ENCODE assay signal across 20 cellular contexts in the genomic region with DNA sequence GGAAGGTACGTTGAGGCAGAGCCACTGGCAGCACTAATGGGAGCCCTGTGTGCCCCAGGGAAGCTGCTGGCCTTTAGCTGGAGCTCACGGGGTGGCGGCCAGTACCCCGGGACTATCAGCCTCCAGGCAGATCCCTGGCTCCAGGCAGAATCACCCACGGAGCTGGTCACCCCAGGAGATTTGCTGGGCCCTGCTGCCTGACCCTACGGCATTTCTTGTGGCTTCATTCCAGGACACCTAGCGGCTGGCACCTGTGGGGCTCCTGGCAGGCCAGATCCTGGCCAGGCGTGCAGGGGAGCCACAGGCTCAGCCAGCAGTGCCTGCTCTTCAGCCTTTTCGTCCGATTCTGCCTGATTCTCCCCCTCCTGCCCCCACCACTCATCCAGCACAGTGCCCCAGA. TPM values are rescaled to one million over a fixed set of nuclear protein-coding genes. Genes with fewer than 3 reads are reported as not detected.
A peak's percentile ranks its signal among the peaks of the same experiment; 100 is the strongest.
DNase-seq lines count a peak whose midpoint lies in the region; ATAC-seq and TF ChIP-seq lines count a peak whose summit lies in the region.
"Had no signal": no experiment of that assay in that cellular context is flagged by ENCODE, and none has a peak within 500 bp of the region (broad histone marks: within the 10 kb centered on the region; RNA-seq: fewer than 3 reads in every experiment).

No MANE protein-coding gene starts in this region.

- peak overlapping the region; percentile 79 for H3K27ac ChIP-seq in cardiac muscle cell
- H3K27ac ChIP-seq: lower lobe of right lung, right atrium auricular region had no signal

- H3K27me3 Mint-ChIP-seq in activated naive CD8-positive, alpha-beta T cell treated with anti-CD3 and anti-CD28 coated beads, Interleukin-2, amount 10 ng/mL, durations not matched to agents 7 days and 5 days = peaks cover 56% of the 10 kb centered on the region
- H3K27me3 Mint-ChIP-seq in type B pancreatic cell = no peaks in the 10 kb centered on the region

- DNase-seq in cardiac muscle cell (ENCODE audit: low read depth in 1 of 2, low spot score in 1 of 2) = no peak
- DNase-seq in left cardiac atrium = no peak
- DNase-seq in activated naive CD8-positive, alpha-beta T cell treated with anti-CD3 and anti-CD28 coated beads, Interleukin-2, amount 10 ng/mL, durations not matched to agents 7 days and 5 days = no peak
- peak; percentile 55 for DNase-seq in kidney tubule cell (ENCODE audit: low spot score)
- DNase-seq in type B pancreatic cell (ENCODE audit: extremely low spot score, unreplicated experiment) = no peak
- no peak for DNase-seq in medulla oblongata (ENCODE audit: extremely low spot score)
- DNase-seq in NCI-H1092 treated with DMSO at 0.1 percent for 48 hours (lab: John Stamatoyannopoulos, UW) = no peak
- DNase-seq in NOMO-1 treated with dmso at 0.1 percent for 144 hours (lab: John Stamatoyannopoulos, UW; ENCODE audit: unreplicated experiment) = no peak
- DNase-seq: NCI-H1694 treated with DMSO at 0.1 percent for 48 hours, NCI-H446, T1000 had no signal

- no peaks in the 10 kb centered on the region for H3K9me3 ChIP-seq in cardiac muscle cell (ENCODE audit: low read depth)
- H3K9me3 ChIP-seq: lower lobe of right lung, right atrium auricular region, SJSA1 had no signal

- H3K36me3 ChIP-seq in cardiac muscle cell = no peaks in the 10 kb centered on the region
- H3K36me3 ChIP-seq: lower lobe of right lung, right atrium auricular region, SJSA1 had no signal

- no peak for ATAC-seq in left cardiac atrium
- ATAC-seq in activated naive CD8-positive, alpha-beta T cell treated with anti-CD3 and anti-CD28 coated beads, Interleukin-2, amount 10 ng/mL, durations not matched to agents 7 days and 5 days (ENCODE audit: low read depth) = no peak
- ATAC-seq: HCT116 had no signal

- H3K4me3 ChIP-seq in cardiac muscle cell = no peak overlapping the region
- H3K4me3 ChIP-seq: lower lobe of right lung, right atrium auricular region, SJSA1 had no signal

- POLR2A ChIA-PET in activated naive CD8-positive, alpha-beta T cell treated with anti-CD3 and anti-CD28 coated beads, Interleukin-2, amount 10 ng/mL, durations not matched to agents 7 days and 5 days (lab: Charles Lee) = interaction anchor here (1.3 to 1.4 kb wide), 2 partner anchors 11 to 17 kb away, joined by 5 to 11 read pairs; no protein-coding TSS in a partner anchor

- TF ChIP-seq CTCF in cardiac muscle cell (IDR thresholded peaks at IDR 0.05; ENCODE audit: low read depth, low read length) (no peak), type B pancreatic cell (conservative IDR thresholded peaks at IDR 0.05) (no peak)

- H3K36me3 Mint-ChIP-seq in activated naive CD8-positive, alpha-beta T cell treated with anti-CD3 and anti-CD28 coated beads, Interleukin-2, amount 10 ng/mL, durations not matched to agents 7 days and 5 days = no peaks in the 10 kb centered on the region
- H3K36me3 Mint-ChIP-seq in type B pancreatic cell = no peaks in the 10 kb centered on the region
- H3K36me3 Mint-ChIP-seq: CD4-positive, alpha-beta memory T cell had no signal

- peak overlapping the region; percentile 58 for H3K4me3 Mint-ChIP-seq in activated naive CD8-positive, alpha-beta T cell treated with anti-CD3 and anti-CD28 coated beads, Interleukin-2, amount 10 ng/mL, durations not matched to agents 7 days and 5 days
- no peak overlapping the region for H3K4me3 Mint-ChIP-seq in type B pancreatic cell
- H3K4me3 Mint-ChIP-seq: dendritic cell treated with granulocyte-macrophage colony-stimulating factor and Interleukin-4, amounts not matched to agents 40 ng/mL and 50 ng/mL, for 4 days had no signal

- no peak overlapping the region for H3K27ac Mint-ChIP-seq in activated naive CD8-positive, alpha-beta T cell treated with anti-CD3 and anti-CD28 coated beads, Interleukin-2, amount 10 ng/mL, durations not matched to agents 7 days and 5 days
- H3K27ac Mint-ChIP-seq in type B pancreatic cell = peak overlapping the region; percentile 67
- H3K27ac Mint-ChIP-seq: dendritic cell treated with granulocyte-macrophage colony-stimulating factor and Interleukin-4, amounts not matched to agents 40 ng/mL and 50 ng/mL, for 4 days; stimulated activated naive CD8-positive, alpha-beta T cell treated with anti-CD3 and anti-CD28 coated beads, Interleukin-15, Interleukin-2, amounts not matched to agents 100 ng/mL and 50 ng/mL, for 24 hours had no signal

- H3K4me1 ChIP-seq in cardiac muscle cell (ENCODE audit: low read depth) = peaks cover 21% of the 10 kb centered on the region

- peaks cover 54% of the 10 kb centered on the region for H3K4me1 Mint-ChIP-seq in activated naive CD8-positive, alpha-beta T cell treated with anti-CD3 and anti-CD28 coated beads, Interleukin-2, amount 10 ng/mL, durations not matched to agents 7 days and 5 days
- H3K4me1 Mint-ChIP-seq in type B pancreatic cell (ENCODE audit: unreplicated experiment) = peaks cover 54% of the 10 kb centered on the region

- H3K9me3 Mint-ChIP-seq in activated naive CD8-positive, alpha-beta T cell treated with anti-CD3 and anti-CD28 coated beads, Interleukin-2, amount 10 ng/mL, durations not matched to agents 7 days and 5 days = no peaks in the 10 kb centered on the region
- H3K9me3 Mint-ChIP-seq in type B pancreatic cell = no peaks in the 10 kb centered on the region
- H3K9me3 Mint-ChIP-seq: CD4-positive, alpha-beta memory T cell; dendritic cell treated with granulocyte-macrophage colony-stimulating factor and Interleukin-4, amounts not matched to agents 40 ng/mL and 50 ng/mL, for 4 days; stimulated activated naive CD8-positive, alpha-beta T cell treated with anti-CD3 and anti-CD28 coated beads, Interleukin-15, Interleukin-2, amounts not matched to agents 100 ng/mL and 50 ng/mL, for 24 hours had no signal

- H3K27me3 ChIP-seq in cardiac muscle cell = no peaks in the 10 kb centered on the region
- H3K27me3 ChIP-seq: SJSA1 had no signal

- intact Hi-C loops in left cardiac atrium (cut with DNase I) = no loop called here

RNA-seq across cellular contexts. Expression of a gene that starts 7.1 kb away (rescaled TPM):
- total RNA-seq in cardiac muscle cell = 1.3 and 1.7 TPM in 2 replicates
- 4.9 and 6.7 TPM in 2 replicates for polyA plus RNA-seq in cardiac muscle cell
- total RNA-seq in left cardiac atrium = not detected
- not detected for total RNA-seq in activated naive CD8-positive, alpha-beta T cell treated with anti-CD3 and anti-CD28 coated beads, Interleukin-2, amount 10 ng/mL, durations not matched to agents 7 days and 5 days
- total RNA-seq in type B pancreatic cell (ENCODE audit: low replicate concordance) = 21.2 and 35.5 TPM in 2 replicates
- total RNA-seq: CD4-positive, alpha-beta memory T cell; lower lobe of right lung; right atrium auricular region had no signal
- polyA plus RNA-seq: CD4-positive, alpha-beta memory T cell had no signal

RNA-seq across cellular contexts. Expression of a gene that starts 36.9 kb away (rescaled TPM):
- total RNA-seq in cardiac muscle cell (0.04 and 0.24 TPM in 2 replicates), left cardiac atrium (not detected), type B pancreatic cell (ENCODE audit: low replicate concordance) (not detected in 2 replicates)
- 1.3 TPM in 1 of 2 replicates, not detected in the other for polyA plus RNA-seq in cardiac muscle cell
- not detected for total RNA-seq in activated naive CD8-positive, alpha-beta T cell treated with anti-CD3 and anti-CD28 coated beads, Interleukin-2, amount 10 ng/mL, durations not matched to agents 7 days and 5 days
- total RNA-seq: CD4-positive, alpha-beta memory T cell; glomerular endothelial cell; lower lobe of right lung; right atrium auricular region had no signal
- polyA plus RNA-seq: CD4-positive, alpha-beta memory T cell; neural cell had no signal
